ENCODE assay signal across 9 cellular contexts in the genomic region with DNA sequence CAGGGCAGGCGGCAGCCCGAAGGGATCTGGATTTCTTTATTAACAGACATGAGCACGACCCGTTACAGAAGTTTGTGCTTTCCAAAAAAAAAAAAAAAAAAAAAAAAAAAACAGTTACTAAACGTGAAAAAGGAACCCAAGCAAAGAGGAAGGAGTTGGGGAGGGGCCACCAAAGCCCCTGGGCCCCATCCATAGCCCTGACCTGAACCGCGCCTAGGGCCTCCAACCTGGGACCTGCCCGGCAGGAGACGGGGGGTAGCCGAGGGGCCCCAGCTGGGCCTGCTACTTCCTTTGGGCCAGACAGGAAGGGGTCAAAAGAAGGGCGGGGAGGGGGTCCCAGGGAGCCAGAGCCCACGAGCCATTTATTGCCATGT. TPM values are rescaled to one million over a fixed set of nuclear protein-coding genes. Genes with fewer than 3 reads are reported as not detected.
DNase-seq lines count a peak whose midpoint lies in the region; ATAC-seq and TF ChIP-seq lines count a peak whose summit lies in the region.
"Had no signal": no experiment of that assay in that cellular context is flagged by ENCODE, and none has a peak within 500 bp of the region (broad histone marks: within the 10 kb centered on the region; RNA-seq: fewer than 3 reads in every experiment).

No MANE protein-coding gene starts in this region.

- TF ChIP-seq CTCF in vagina (IDR thresholded peaks at IDR 0.05): no peak

- H3K4me1 Mint-ChIP-seq in stimulated activated naive CD8-positive, alpha-beta T cell treated with anti-CD3 and anti-CD28 coated beads, Interleukin-15, Interleukin-2, amounts not matched to agents 100 ng/mL and 50 ng/mL, for 24 hours (ENCODE audit: low read depth): peaks cover 32% of the 10 kb centered on the region
- H3K4me1 Mint-ChIP-seq in activated naive CD8-positive, alpha-beta T cell (ENCODE audit: low read depth): peaks cover 23% of the 10 kb centered on the region
- peaks cover 14 to 29% (median 21%) of the 10 kb centered on the region in 3 donors for H3K4me1 Mint-ChIP-seq in naive B cell

- no peak overlapping the region for H3K27ac Mint-ChIP-seq in stimulated activated naive CD8-positive, alpha-beta T cell treated with anti-CD3 and anti-CD28 coated beads, Interleukin-15, Interleukin-2, amounts not matched to agents 100 ng/mL and 50 ng/mL, for 24 hours
- no peak overlapping the region for H3K27ac Mint-ChIP-seq in activated naive CD8-positive, alpha-beta T cell
- H3K27ac Mint-ChIP-seq in naive B cell: peak overlapping the region in 5 of 6 donors; percentile 98 to 100 (median 99)

- peaks cover 0 to 8% of the 10 kb centered on the region in 2 donors for H3K36me3 ChIP-seq in vagina
- H3K36me3 ChIP-seq: prostate gland had no signal

- peak overlapping the region in 1 of 2 donors; percentile 63 for H3K4me3 ChIP-seq in vagina

- no peaks in the 10 kb centered on the region for H3K27me3 ChIP-seq in vagina

- H3K4me3 Mint-ChIP-seq in stimulated activated naive CD8-positive, alpha-beta T cell treated with anti-CD3 and anti-CD28 coated beads, Interleukin-15, Interleukin-2, amounts not matched to agents 100 ng/mL and 50 ng/mL, for 24 hours: peak overlapping the region; percentile 66
- H3K4me3 Mint-ChIP-seq in activated naive CD8-positive, alpha-beta T cell: peak overlapping the region; percentile 86
- peak overlapping the region; percentile 84 to 98 (median 93) for H3K4me3 Mint-ChIP-seq in naive B cell

- H3K27me3 Mint-ChIP-seq in stimulated activated naive CD8-positive, alpha-beta T cell treated with anti-CD3 and anti-CD28 coated beads, Interleukin-15, Interleukin-2, amounts not matched to agents 100 ng/mL and 50 ng/mL, for 24 hours: no peaks in the 10 kb centered on the region
- no peaks in the 10 kb centered on the region for H3K27me3 Mint-ChIP-seq in activated naive CD8-positive, alpha-beta T cell
- peaks cover 4% of the 10 kb centered on the region in 3 donors for H3K27me3 Mint-ChIP-seq in naive B cell

- H3K9me3 Mint-ChIP-seq in stimulated activated naive CD8-positive, alpha-beta T cell treated with anti-CD3 and anti-CD28 coated beads, Interleukin-15, Interleukin-2, amounts not matched to agents 100 ng/mL and 50 ng/mL, for 24 hours: no peaks in the 10 kb centered on the region
- H3K9me3 Mint-ChIP-seq in activated naive CD8-positive, alpha-beta T cell (ENCODE audit: low read depth): no peaks in the 10 kb centered on the region
- peaks cover 0 to 1% (median 0%) of the 10 kb centered on the region in 7 donors for H3K9me3 Mint-ChIP-seq in naive B cell

- H3K4me1 ChIP-seq in vagina: peaks cover 36% of the 10 kb centered on the region
- H3K4me1 ChIP-seq: prostate gland had no signal

- TF ChIP-seq POLR2A in vagina (IDR thresholded peaks at IDR 0.05): no peak

- H3K36me3 Mint-ChIP-seq in stimulated activated naive CD8-positive, alpha-beta T cell treated with anti-CD3 and anti-CD28 coated beads, Interleukin-15, Interleukin-2, amounts not matched to agents 100 ng/mL and 50 ng/mL, for 24 hours (ENCODE audit: low read depth): peaks cover 13% of the 10 kb centered on the region
- peaks cover 2% of the 10 kb centered on the region for H3K36me3 Mint-ChIP-seq in activated naive CD8-positive, alpha-beta T cell
- H3K36me3 Mint-ChIP-seq in naive B cell: no peaks in the 10 kb centered on the region

- no peaks in the 10 kb centered on the region for H3K9me3 ChIP-seq in vagina
- H3K9me3 ChIP-seq: prostate gland had no signal

- H3K27ac ChIP-seq in vagina: peak overlapping the region; percentile 68

- intact Hi-C loops in vagina (cut with DNase I): loop anchor here (5.0 to 10.0 kb wide), 2 partner anchors 41 to 142 kb away; a partner anchor contains a TSS

- DNase-seq in stimulated activated naive CD8-positive, alpha-beta T cell treated with anti-CD3 and anti-CD28 coated beads, Interleukin-15, Interleukin-2, amounts not matched to agents 100 U/mL and 50 U/mL, for 24 hours: no peak
- no peak for DNase-seq in naive B cell
- DNase-seq in vagina (ENCODE audit: extremely low spot score in 2 of 2): no peak

- ATAC-seq in stimulated activated naive CD8-positive, alpha-beta T cell treated with anti-CD3 and anti-CD28 coated beads, Interleukin-15, Interleukin-2, amounts not matched to agents 100 U/mL and 50 U/mL, for 24 hours: no peak
- ATAC-seq in naive B cell (ENCODE audit: low read depth in 2 of 2) (no peak), HG02623 (IDR thresholded peaks at IDR 0.05; ENCODE audit: unreplicated experiment) (no peak), HG03196 (IDR thresholded peaks at IDR 0.05; ENCODE audit: unreplicated experiment) (no peak), GM18517 (IDR thresholded peaks at IDR 0.05; ENCODE audit: unreplicated experiment) (no peak)

RNA-seq across cellular contexts. Expression of a gene that starts 10.0 kb away (rescaled TPM):
- 10 to 100 TPM; 16.2 to 39.5 (median 25.7) TPM for polyA plus RNA-seq in naive B cell (ENCODE audit: low read depth in 6 of 6)
- total RNA-seq in vagina: 1.2 TPM

RNA-seq across cellular contexts. Expression of a gene that starts 16.9 kb away (rescaled TPM):
- 1 to 10 TPM in 1 of 6 donors, under 1 TPM in 3, not detected in 2; 0.31 to 1.9 (median 0.65) TPM for polyA plus RNA-seq in naive B cell (ENCODE audit: low read depth in 6 of 6)
- total RNA-seq in vagina: 69.0 TPM

RNA-seq across cellular contexts. Expression of a gene that starts 30.1 kb away (rescaled TPM):
- polyA plus RNA-seq in naive B cell (ENCODE audit: low read depth in 6 of 6): 100 to 1,000 TPM in 2 of 6 donors, 10 to 100 TPM in 4; 66.5 to 178 (median 98.1) TPM
- 28.7 TPM for total RNA-seq in vagina

RNA-seq across cellular contexts. Expression of a gene that starts 40.8 kb away (rescaled TPM):
- 1 to 10 TPM; 1.5 to 6.0 (median 3.9) TPM for polyA plus RNA-seq in naive B cell (ENCODE audit: low read depth in 6 of 6)
- total RNA-seq in vagina: 118 TPM

RNA-seq across cellular contexts. Expression of a gene that starts 47.2 kb away (rescaled TPM):
- 1 to 10 TPM in 1 of 6 donors, under 1 TPM in 2, not detected in 3; 0.56 to 1.4 (median 0.57) TPM for polyA plus RNA-seq in naive B cell (ENCODE audit: low read depth in 6 of 6)
- total RNA-seq in vagina: 5.2 TPM

Comparison
In these comparisons a context has a peak if more than half of its experiments do, and no peak if none do; other contexts are left out.
1. H3K27ac Mint-ChIP-seq: peak in naive B cell (5 of 6); none in stimulated activated naive CD8-positive, alpha-beta T cell treated with anti-CD3 and anti-CD28 coated beads, Interleukin-15, Interleukin-2, amounts not matched to agents 100 ng/mL and 50 ng/mL, for 24 hours (single experiment) and activated naive CD8-positive, alpha-beta T cell (single experiment).
2. Peak in every context shown above with its lines, with median percentiles within 50 percentile points of each other: H3K4me3 Mint-ChIP-seq.